Comparison of ENCODE assay signal across 19 cellular contexts in the genomic region with DNA sequence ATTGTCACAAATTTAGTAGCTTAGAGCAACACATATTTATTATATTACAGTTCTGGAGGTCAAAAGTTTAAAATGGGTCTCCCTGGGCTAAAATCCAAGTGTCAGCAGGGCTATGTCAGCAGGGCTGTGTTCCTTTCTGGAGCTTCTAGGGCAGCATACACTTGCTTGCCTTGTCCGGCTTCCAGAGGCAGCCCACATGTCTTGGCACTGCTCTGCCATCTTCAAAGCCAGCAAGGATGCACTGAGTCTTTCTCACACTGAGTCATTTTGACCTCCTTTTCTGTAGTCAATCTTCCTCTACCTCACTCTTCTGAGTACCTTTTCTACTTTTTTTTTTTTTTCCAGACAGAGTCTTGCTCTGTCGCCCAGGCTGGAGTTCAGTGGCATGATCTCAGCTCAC. TPM values are rescaled to one million over a fixed set of nuclear protein-coding genes. Genes with fewer than 3 reads are reported as not detected.
"Had no signal": no experiment of that assay in that cellular context is flagged by ENCODE, and none has a peak within 500 bp of the region (broad histone marks: within the 10 kb centered on the region; RNA-seq: fewer than 3 reads in every experiment).

No MANE protein-coding gene starts in this region.

- DNase-seq: activated CD4-positive, alpha-beta T cell treated with anti-CD3 and anti-CD28 coated beads, Interleukin-2, amount 50 U/mL, for 1 hour; aorta; left colon; mucosa of descending colon; naive thymus-derived CD8-positive, alpha-beta T cell; sigmoid colon; stimulated activated CD4-positive, alpha-beta T cell treated with anti-CD3 and anti-CD28 coated beads, Interleukin-1b, Interleukin-23, amount 100 ng/mL, for 48 hours; stimulated activated naive CD8-positive, alpha-beta T cell treated with anti-CD3 and anti-CD28 coated beads, Interleukin-15, amount 100 ng/mL, for 72 hours; upper lobe of right lung had no signal

- H3K4me3 Mint-ChIP-seq: activated T-helper 1 cell treated with anti-CD3 and anti-CD28 coated beads, Interleukin-12 subunit alpha, Interleukin-12 subunit beta, Interleukin-2, Interleukin-4 antibody, amounts not matched to agents 30 ng/mL and 10 ng/mL and 1 ng/mL, durations not matched to agents 14 hours and 24 hours and 36 hours; dendritic cell treated with granulocyte-macrophage colony-stimulating factor and Interleukin-4, amounts not matched to agents 40 ng/mL and 50 ng/mL, for 4 days; naive thymus-derived CD8-positive, alpha-beta T cell; stimulated activated naive CD8-positive, alpha-beta T cell treated with anti-CD3 and anti-CD28 coated beads, Interleukin-15, amount 100 ng/mL, for 72 hours had no signal

- H3K9me3 ChIP-seq: mucosa of descending colon, neutrophil, sigmoid colon, thoracic aorta, upper lobe of right lung had no signal

- H3K27ac ChIP-seq: neutrophil, sigmoid colon, thoracic aorta, upper lobe of right lung had no signal

- ATAC-seq: left colon; mucosa of descending colon; naive thymus-derived CD8-positive, alpha-beta T cell; stimulated activated naive CD8-positive, alpha-beta T cell treated with anti-CD3 and anti-CD28 coated beads, Interleukin-15, amount 100 ng/mL, for 72 hours; upper lobe of right lung had no signal

- H3K27me3 ChIP-seq: neutrophil, sigmoid colon, upper lobe of right lung had no signal

- H3K36me3 Mint-ChIP-seq: naive thymus-derived CD8-positive, alpha-beta T cell had no signal

- H3K36me3 ChIP-seq: neutrophil, sigmoid colon, thoracic aorta, upper lobe of right lung had no signal

- H3K4me3 ChIP-seq: mucosa of descending colon, sigmoid colon, thoracic aorta, upper lobe of right lung had no signal

- H3K27ac Mint-ChIP-seq: activated T-helper 1 cell treated with anti-CD3 and anti-CD28 coated beads, Interleukin-12 subunit alpha, Interleukin-12 subunit beta, Interleukin-2, Interleukin-4 antibody, amounts not matched to agents 30 ng/mL and 10 ng/mL and 1 ng/mL, durations not matched to agents 14 hours and 24 hours and 36 hours; dendritic cell treated with granulocyte-macrophage colony-stimulating factor and Interleukin-4, amounts not matched to agents 40 ng/mL and 50 ng/mL, for 4 days; naive thymus-derived CD8-positive, alpha-beta T cell; stimulated activated naive CD8-positive, alpha-beta T cell treated with anti-CD3 and anti-CD28 coated beads, Interleukin-15, amount 100 ng/mL, for 72 hours had no signal

- H3K4me1 ChIP-seq: upper lobe of right lung had no signal

- H3K9me3 Mint-ChIP-seq: activated T-helper 1 cell treated with anti-CD3 and anti-CD28 coated beads, Interleukin-12 subunit alpha, Interleukin-12 subunit beta, Interleukin-2, Interleukin-4 antibody, amounts not matched to agents 30 ng/mL and 10 ng/mL and 1 ng/mL, durations not matched to agents 14 hours and 24 hours and 36 hours; dendritic cell treated with granulocyte-macrophage colony-stimulating factor and Interleukin-4, amounts not matched to agents 40 ng/mL and 50 ng/mL, for 4 days; stimulated activated naive CD8-positive, alpha-beta T cell treated with anti-CD3 and anti-CD28 coated beads, Interleukin-15, amount 100 ng/mL, for 72 hours had no signal

- H3K4me1 Mint-ChIP-seq: naive thymus-derived CD8-positive, alpha-beta T cell had no signal

RNA-seq across cellular contexts. Expression of gene ADGRF4, which starts 39.0 kb away (rescaled TPM):
- total RNA-seq: activated CD8-positive, alpha-beta memory T cell treated with anti-CD3 and anti-CD28 coated beads for 36 hours; activated T-helper 1 cell treated with anti-CD3 and anti-CD28 coated beads, Interleukin-12 subunit alpha, Interleukin-12 subunit beta, Interleukin-2, Interleukin-4 antibody, amounts not matched to agents 30 ng/mL and 10 ng/mL and 1 ng/mL, durations not matched to agents 14 hours and 24 hours and 36 hours; aorta; lung microvascular endothelial cell; naive thymus-derived CD8-positive, alpha-beta T cell; thoracic aorta; upper lobe of right lung had no signal
- polyA plus RNA-seq: aorta; naive thymus-derived CD8-positive, alpha-beta T cell had no signal

RNA-seq across cellular contexts. Expression of gene OPN5, which starts 44.4 kb away (rescaled TPM):
- total RNA-seq: activated CD8-positive, alpha-beta memory T cell treated with anti-CD3 and anti-CD28 coated beads for 36 hours; activated T-helper 1 cell treated with anti-CD3 and anti-CD28 coated beads, Interleukin-12 subunit alpha, Interleukin-12 subunit beta, Interleukin-2, Interleukin-4 antibody, amounts not matched to agents 30 ng/mL and 10 ng/mL and 1 ng/mL, durations not matched to agents 14 hours and 24 hours and 36 hours; aorta; bronchial epithelial cell; cerebellum; epithelial cell of proximal tubule; left colon; lung microvascular endothelial cell; mucosa of descending colon; naive thymus-derived CD8-positive, alpha-beta T cell; posterior vena cava; sigmoid colon; thoracic aorta; upper lobe of right lung had no signal
- polyA plus RNA-seq: aorta; naive thymus-derived CD8-positive, alpha-beta T cell; sigmoid colon had no signal
